Comparison of ENCODE assay signal across 32 cellular contexts in the genomic region with DNA sequence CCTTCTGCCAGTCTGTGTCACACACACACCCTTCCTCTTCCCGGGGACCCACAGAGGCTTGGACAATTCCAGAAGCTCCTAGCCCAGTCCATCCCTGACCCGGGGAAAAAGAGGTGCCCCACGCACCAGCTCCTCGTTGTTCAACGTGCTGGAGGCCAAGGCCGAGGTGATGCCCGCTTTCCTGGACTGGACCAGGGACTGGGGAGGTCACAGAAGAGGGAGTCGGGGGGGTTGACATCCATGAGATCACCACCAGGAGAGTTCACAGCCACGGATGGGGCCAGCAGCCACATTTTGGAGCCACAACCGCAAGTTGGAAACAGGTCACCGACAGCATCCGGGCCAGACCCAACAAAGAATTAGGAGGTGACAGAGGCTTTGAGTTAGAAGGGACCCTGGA. TPM values are rescaled to one million over a fixed set of nuclear protein-coding genes. Genes with fewer than 3 reads are reported as not detected.
"Had no signal": no experiment of that assay in that cellular context is flagged by ENCODE, and none has a peak within 500 bp of the region (broad histone marks: within the 10 kb centered on the region; RNA-seq: fewer than 3 reads in every experiment).

No MANE protein-coding gene starts in this region.

- H3K79me2 ChIP-seq: parathyroid adenoma had no signal

- H3K4me2 ChIP-seq: neural progenitor cell had no signal

- H3K9me3 Mint-ChIP-seq: natural killer cell; nephron; neural progenitor cell; stimulated activated memory B cell treated with anti-CD40 and anti-IgM and Interleukin-4, amounts not matched to agents 10 μg/mL and 1 μg/mL and 100 μg/mL, for 72 hours; stimulated activated naive CD8-positive, alpha-beta T cell treated with anti-CD3 and anti-CD28 coated beads, Interleukin-15, amount 100 ng/mL, for 72 hours; type B pancreatic cell had no signal

- DNase-seq: naive thymus-derived CD4-positive, alpha-beta T cell; natural killer cell; nucleus accumbens; ovary; right cardiac atrium; right lobe of liver; sigmoid colon; small intestine; stimulated activated CD4-positive, alpha-beta T cell treated with anti-CD3 and anti-CD28 coated beads, Interleukin-12 subunit alpha, Interleukin-12 subunit beta, amount 100 ng/mL, for 4 hours; stimulated activated CD4-positive, alpha-beta T cell treated with anti-CD3 and anti-CD28 coated beads, Interleukin-1b, Interleukin-23, amount 100 ng/mL, for 48 hours; stimulated activated CD4-positive, alpha-beta T cell treated with anti-CD3 and anti-CD28 coated beads, Interleukin-4, amount 100 ng/mL, for 1 hour; stimulated activated CD4-positive, alpha-beta T cell treated with anti-CD3 and anti-CD28 coated beads, Interleukin-4, amount 100 ng/mL, for 4 hours; stimulated activated CD8-positive, alpha-beta memory T cell treated with anti-CD3 and anti-CD28 coated beads, Interleukin-4, amount 100 ng/mL, for 48 hours; stimulated activated naive CD4-positive, alpha-beta T cell; stimulated activated naive CD8-positive, alpha-beta T cell treated with anti-CD3 and anti-CD28 coated beads, Interleukin-15, amount 100 ng/mL, for 72 hours; stimulated activated naive CD8-positive, alpha-beta T cell treated with anti-CD3 and anti-CD28 coated beads, Interleukin-15, Interleukin-2, amounts not matched to agents 100 U/mL and 50 U/mL, for 24 hours; substantia nigra; tibial artery; transverse colon; upper lobe of right lung; uterus had no signal

- H3K27me3 Mint-ChIP-seq: type B pancreatic cell had no signal

- H3K4me3 Mint-ChIP-seq: naive thymus-derived CD4-positive, alpha-beta T cell; natural killer cell; nephron; neural progenitor cell; stimulated activated memory B cell treated with anti-CD40 and anti-IgM and Interleukin-4, amounts not matched to agents 10 μg/mL and 1 μg/mL and 100 μg/mL, for 72 hours; stimulated activated naive CD8-positive, alpha-beta T cell treated with anti-CD3 and anti-CD28 coated beads, Interleukin-15, amount 100 ng/mL, for 72 hours; type B pancreatic cell had no signal

- H2AFZ ChIP-seq: neural progenitor cell, parathyroid adenoma had no signal

- H3K27ac Mint-ChIP-seq: naive thymus-derived CD4-positive, alpha-beta T cell; natural killer cell; nephron; neural progenitor cell; progenitor cell of endocrine pancreas; stimulated activated memory B cell treated with anti-CD40 and anti-IgM and Interleukin-4, amounts not matched to agents 10 μg/mL and 1 μg/mL and 100 μg/mL, for 72 hours; stimulated activated naive CD8-positive, alpha-beta T cell treated with anti-CD3 and anti-CD28 coated beads, Interleukin-15, amount 100 ng/mL, for 72 hours; type B pancreatic cell had no signal

- H3K36me3 ChIP-seq: neural progenitor cell, neutrophil, ovary, right lobe of liver, sigmoid colon, suprapubic skin, tibial artery, transverse colon, upper lobe of right lung, uterus had no signal

- FAIRE-seq: small intestine had no signal

- H3K4me1 ChIP-seq: neural progenitor cell, parathyroid adenoma, psoas muscle, right lobe of liver, sigmoid colon, suprapubic skin, testis, tibial artery, transverse colon, upper lobe of right lung, uterus had no signal

- H3K4me3 ChIP-seq: neural progenitor cell, ovary, psoas muscle, right lobe of liver, sigmoid colon, suprapubic skin, testis, tibial artery, transverse colon, upper lobe of right lung, uterus had no signal

- ATAC-seq: naive thymus-derived CD4-positive, alpha-beta T cell; natural killer cell; psoas muscle; right cardiac atrium; stimulated activated memory B cell treated with anti-CD40 and anti-IgM and Interleukin-4, amounts not matched to agents 10 μg/mL and 1 μg/mL and 100 μg/mL, for 72 hours; stimulated activated naive CD8-positive, alpha-beta T cell treated with anti-CD3 and anti-CD28 coated beads, Interleukin-15, amount 100 ng/mL, for 72 hours; upper lobe of right lung had no signal

- H3K9ac ChIP-seq: neural progenitor cell, parathyroid adenoma had no signal

- H3K4me1 Mint-ChIP-seq: naive thymus-derived CD4-positive, alpha-beta T cell; natural killer cell; nephron; neural progenitor cell; stimulated activated memory B cell treated with anti-CD40 and anti-IgM and Interleukin-4, amounts not matched to agents 10 μg/mL and 1 μg/mL and 100 μg/mL, for 72 hours; stimulated activated naive CD8-positive, alpha-beta T cell treated with anti-CD3 and anti-CD28 coated beads, Interleukin-15, amount 100 ng/mL, for 72 hours had no signal

- H3K27me3 ChIP-seq: neural progenitor cell, neutrophil, ovary, right lobe of liver, testis, transverse colon, upper lobe of right lung, uterus had no signal

- H3K9me3 ChIP-seq: neutrophil, ovary, psoas muscle, right lobe of liver, sigmoid colon, suprapubic skin, testis, tibial artery, transverse colon, upper lobe of right lung, uterus had no signal

- H3K27ac ChIP-seq: neural progenitor cell, neutrophil, ovary, parathyroid adenoma, psoas muscle, right lobe of liver, sigmoid colon, suprapubic skin, testis, tibial artery, transverse colon, upper lobe of right lung, uterus had no signal

- H3K36me3 Mint-ChIP-seq: naive thymus-derived CD4-positive, alpha-beta T cell; natural killer cell; neural progenitor cell; stimulated activated memory B cell treated with anti-CD40 and anti-IgM and Interleukin-4, amounts not matched to agents 10 μg/mL and 1 μg/mL and 100 μg/mL, for 72 hours; type B pancreatic cell had no signal

RNA-seq across cellular contexts. Expression of gene UNC13A, which starts 39.4 kb away (rescaled TPM):
- total RNA-seq: natural killer cell, skeletal muscle tissue had no signal
